1 cellular context compared by ENCODE assay signal in the genomic region with DNA sequence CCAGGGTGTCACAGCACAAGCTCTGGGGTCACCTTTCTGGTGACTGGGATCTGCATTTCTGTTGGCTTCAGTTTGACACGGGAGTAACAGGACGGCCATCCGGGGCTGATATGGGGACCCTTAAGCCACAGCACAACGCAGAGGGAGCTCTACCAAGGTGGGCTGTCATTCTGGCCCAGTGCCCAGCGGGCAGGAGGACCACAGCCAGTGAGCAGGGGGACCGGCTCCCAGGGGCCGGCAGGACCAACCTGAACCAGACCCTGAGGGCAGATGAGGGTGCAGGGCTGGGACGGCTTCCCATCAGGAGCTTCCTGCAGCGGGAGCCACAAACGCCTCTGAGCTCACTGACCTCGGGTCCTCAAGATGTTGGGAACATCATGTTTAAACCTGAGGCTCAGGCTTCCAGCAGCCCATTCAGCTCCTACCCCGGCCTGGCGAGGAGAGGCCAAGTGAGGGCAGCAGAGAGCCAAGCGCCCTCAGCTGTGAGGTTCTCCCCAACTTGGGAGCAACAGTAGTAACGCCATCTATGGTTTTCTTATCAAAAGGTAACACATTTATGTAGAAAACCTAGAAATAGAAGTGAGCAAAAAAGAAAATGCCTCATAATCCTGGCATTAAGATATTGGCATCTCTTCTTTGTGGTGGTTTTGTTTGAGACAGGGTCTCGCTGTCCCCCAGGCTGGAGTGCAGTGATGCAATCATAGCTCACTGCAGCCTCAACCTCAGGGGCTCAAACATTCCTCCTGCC.
TF ChIP-seq lines count a peak whose summit lies in the region.

No MANE protein-coding gene starts in this region.

TF ChIP-seq in endothelial cell of umbilical vein, 7 proteins besides CTCF, POLR2A, EP300 and RAD21 (continued from another document):
- TF ChIP-seq GATA2 (IDR thresholded peaks at IDR 0.05; ENCODE audit: insufficient read depth, insufficient read length, low read depth, low read length) (no peak), FOS (IDR thresholded peaks at IDR 0.05; ENCODE audit: borderline replicate concordance, insufficient read depth, low read length) (no peak), MYC (IDR thresholded peaks at IDR 0.05; ENCODE audit: low read depth, low read length) (no peak), JUN (IDR thresholded peaks at IDR 0.05; ENCODE audit: borderline replicate concordance, insufficient read depth, insufficient read length, low read depth) (no peak)
- TF ChIP-seq, protein P1, sequence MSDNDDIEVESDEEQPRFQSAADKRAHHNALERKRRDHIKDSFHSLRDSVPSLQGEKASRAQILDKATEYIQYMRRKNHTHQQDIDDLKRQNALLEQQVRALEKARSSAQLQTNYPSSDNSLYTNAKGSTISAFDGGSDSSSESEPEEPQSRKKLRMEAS (IDR thresholded peaks at IDR 0.05; ENCODE audit: insufficient read depth, insufficient read length), result no peak
